ENCODE assay signal across 25 cellular contexts in genomic region chr2:240651185-240651584, GRCh38. TPM values are rescaled to one million over a fixed set of nuclear protein-coding genes. Genes with fewer than 3 reads are reported as not detected.
"Had no signal": no experiment of that assay in that cellular context is flagged by ENCODE, and none has a peak within 500 bp of the region (broad histone marks: within the 10 kb centered on the region; RNA-seq: fewer than 3 reads in every experiment).

No MANE protein-coding gene starts in this region.

- H3K36me3 ChIP-seq: cardiac muscle cell, esophagus squamous epithelium, pancreas, prostate gland, right lobe of liver, spleen, tibial nerve, upper lobe of right lung had no signal

- H3K4me2 ChIP-seq: hepatocyte had no signal

- H2AFZ ChIP-seq: hepatocyte had no signal

- H3K9me3 ChIP-seq: esophagus squamous epithelium, pancreas, prostate gland, right lobe of liver, testis, upper lobe of right lung had no signal

- H3K4me1 ChIP-seq: esophagus squamous epithelium, pancreas, prostate gland, right lobe of liver, testis, tibial nerve had no signal

- ATAC-seq: left cardiac atrium; left ventricle myocardium superior; natural killer cell; pancreas; stimulated activated memory B cell treated with anti-CD40 and anti-IgM and Interleukin-4, amounts not matched to agents 10 μg/mL and 1 μg/mL and 100 μg/mL, for 72 hours; upper lobe of right lung had no signal

- H3K4me3 ChIP-seq: cardiac muscle cell, esophagus squamous epithelium, hepatocyte, pancreas, prostate gland, right lobe of liver, spleen, testis, tibial nerve, upper lobe of right lung had no signal

- H3K79me2 ChIP-seq: hepatocyte had no signal

- DNase-seq: esophagus squamous epithelium; foreskin fibroblast; kidney; left cardiac atrium; left ventricle myocardium superior; natural killer cell; pancreas; right lobe of liver; spleen; stimulated activated CD4-positive, alpha-beta T cell treated with anti-CD3 and anti-CD28 coated beads, Interleukin-15, amount 100 ng/mL, for 24 hours; stimulated activated CD4-positive, alpha-beta T cell treated with anti-CD3 and anti-CD28 coated beads, Interleukin-1b, Interleukin-23, amount 100 ng/mL, for 48 hours; stimulated activated CD4-positive, alpha-beta T cell treated with anti-CD3 and anti-CD28 coated beads, Interleukin-4, amount 100 ng/mL, for 24 hours; testis; upper lobe of right lung had no signal

- H3K27me3 ChIP-seq: cardiac muscle cell, pancreas, right lobe of liver, testis had no signal

- H3K27ac ChIP-seq: cardiac muscle cell, esophagus squamous epithelium, hepatocyte, pancreas, prostate gland, right lobe of liver, spleen, testis, tibial nerve, upper lobe of right lung had no signal

RNA-seq across cellular contexts. Expression of gene AQP12B, which starts 31.5 kb away (rescaled TPM):
- total RNA-seq: cardiac muscle cell, esophagus squamous epithelium, hepatocyte, kidney, left cardiac atrium, left ventricle myocardium superior, lung microvascular endothelial cell, mucosa of gallbladder, myocyte, natural killer cell, neural crest cell, prostate gland, renal cortical epithelial cell, right lobe of liver, skeletal muscle tissue, testis, upper lobe of right lung had no signal
- polyA plus RNA-seq: cardiac muscle cell had no signal

RNA-seq across cellular contexts. Expression of gene AQP12A, which starts 40.5 kb away (rescaled TPM):
- total RNA-seq: cardiac muscle cell, esophagus squamous epithelium, hepatocyte, kidney, left cardiac atrium, left ventricle myocardium superior, lung microvascular endothelial cell, mucosa of gallbladder, myocyte, natural killer cell, neural crest cell, prostate gland, renal cortical epithelial cell, right lobe of liver, skeletal muscle tissue, testis, upper lobe of right lung had no signal
- polyA plus RNA-seq: cardiac muscle cell, hepatocyte had no signal
